1 cellular context compared by ENCODE assay signal in the genomic region with DNA sequence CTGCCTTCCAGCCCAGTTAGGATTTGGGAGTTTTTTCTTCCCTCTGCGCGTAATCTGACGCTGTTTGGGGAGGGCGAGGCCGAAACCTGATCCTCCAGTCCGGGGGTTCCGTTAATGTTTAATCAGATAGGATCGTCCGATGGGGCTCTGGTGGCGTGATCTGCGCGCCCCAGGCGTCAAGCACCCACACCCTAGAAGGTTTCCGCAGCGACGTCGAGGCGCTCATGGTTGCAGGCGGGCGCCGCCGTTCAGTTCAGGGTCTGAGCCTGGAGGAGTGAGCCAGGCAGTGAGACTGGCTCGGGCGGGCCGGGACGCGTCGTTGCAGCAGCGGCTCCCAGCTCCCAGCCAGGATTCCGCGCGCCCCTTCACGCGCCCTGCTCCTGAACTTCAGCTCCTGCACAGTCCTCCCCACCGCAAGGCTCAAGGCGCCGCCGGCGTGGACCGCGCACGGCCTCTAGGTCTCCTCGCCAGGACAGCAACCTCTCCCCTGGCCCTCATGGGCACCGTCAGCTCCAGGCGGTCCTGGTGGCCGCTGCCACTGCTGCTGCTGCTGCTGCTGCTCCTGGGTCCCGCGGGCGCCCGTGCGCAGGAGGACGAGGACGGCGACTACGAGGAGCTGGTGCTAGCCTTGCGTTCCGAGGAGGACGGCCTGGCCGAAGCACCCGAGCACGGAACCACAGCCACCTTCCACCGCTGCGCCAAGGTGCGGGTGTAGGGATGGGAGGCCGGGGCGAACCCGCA.
TF ChIP-seq lines count a peak whose summit lies in the region.

Gene PCSK9 (plus strand): TSS at position 207 of the 741 bp plus-strand sequence. CDS start 290 bp downstream, at position 497.

TF ChIP-seq in K562, 482 proteins besides CTCF, POLR2A, EP300 and RAD21 (continued from another document):
- TF ChIP-seq BRF2 (IDR thresholded peaks at IDR 0.05; ENCODE audit: borderline replicate concordance, insufficient read depth, insufficient read length) (no peak), SPI1 (IDR thresholded peaks at IDR 0.05; ENCODE audit: borderline replicate concordance, low read depth, low read length) (no peak; the same call in 1 of the 2 replicates), RBFOX2 (IDR thresholded peaks at IDR 0.05; ENCODE audit: low read depth, low read length) (peak; percentile 82), ZNF76 (CRISPR knock-in tag; IDR thresholded peaks at IDR 0.05; ENCODE audit: borderline replicate concordance) (0 out of 2 replicates have a peak, but pooled peaks have one; percentile 18), MAFK (IDR thresholded peaks at IDR 0.05; ENCODE audit: low read length) (no peak), POLR2H (tag; IDR thresholded peaks at IDR 0.05; ENCODE audit: low read depth) (no peak), EHMT2 (IDR thresholded peaks at IDR 0.05) (no peak), CREB3 (tag; conservative IDR thresholded peaks at IDR 0.05; ENCODE audit: low read depth) (no peak), ZFX (CRISPR knock-in tag; IDR thresholded peaks at IDR 0.05) (peak; percentile 62), CXXC5 (CRISPR knock-in tag; IDR thresholded peaks at IDR 0.05) (peak; percentile 91), ZNF253 (CRISPR knock-in tag; conservative IDR thresholded peaks at IDR 0.05) (no peak), POLR2B (IDR thresholded peaks at IDR 0.05; ENCODE audit: low read depth, partially characterized antibody) (peak; percentile 46), ARID1B (IDR thresholded peaks at IDR 0.05) (peak; percentile 43), BCOR (IDR thresholded peaks at IDR 0.05) (peak; percentile 13; the same call in 1 of the 2 replicates), POLR2G (IDR thresholded peaks at IDR 0.05; ENCODE audit: low read depth, low read length) (peak; percentile 85), HCFC1 (IDR thresholded peaks at IDR 0.05; ENCODE audit: low read depth, low read length) (0 out of 2 replicates have a peak, but pooled peaks have one; percentile 27), TEAD1 (CRISPR knock-in tag; IDR thresholded peaks at IDR 0.05) (0 out of 4 replicates have a peak, but pooled peaks of 1 of the 2 experiments have one; percentile 18), HNRNPH1 (optimal IDR thresholded peaks at IDR 0.05; ENCODE audit: low read depth, low read length) (no peak), KLF1 (tag; IDR thresholded peaks at IDR 0.05) (no peak), TOE1 (IDR thresholded peaks at IDR 0.05; ENCODE audit: borderline replicate concordance) (0 out of 2 replicates have a peak, but pooled peaks have one; percentile 40), TOE1 (CRISPR knock-in tag; IDR thresholded peaks at IDR 0.05; ENCODE audit: borderline replicate concordance, low read depth) (0 out of 2 replicates have a peak, but pooled peaks have one; percentile 19), GABPA (tag; conservative IDR thresholded peaks at IDR 0.05; ENCODE audit: low read depth) (no peak), TBP (optimal IDR thresholded peaks at IDR 0.05; ENCODE audit: low read depth, low read length) (peak; percentile 78), AFF1 (IDR thresholded peaks at IDR 0.05; ENCODE audit: low read depth in 1 of 2, partially characterized antibody in 2 of 2) (peak in 1 of 2 experiments; percentile 30), ZNF384 (IDR thresholded peaks at IDR 0.05; ENCODE audit: low read depth, low read length) (peak; percentile 46; the same call in 1 of the 2 replicates), AFF4 (CRISPR knock-in tag; IDR thresholded peaks at IDR 0.05) (no peak), TCF3 (CRISPR knock-in tag; IDR thresholded peaks at IDR 0.05) (peak; percentile 16; the same call in 1 of the 2 replicates), GABPB1 (CRISPR knock-in tag; IDR thresholded peaks at IDR 0.05) (peak; percentile 28; the same call in 1 of the 2 replicates), CBX2 (IDR thresholded peaks at IDR 0.05; ENCODE audit: insufficient read depth, low read length, poor library complexity, severe bottlenecking) (no peak), ETV6 (IDR thresholded peaks at IDR 0.05; ENCODE audit: borderline replicate concordance in 1 of 2, low read depth in 2 of 2, low read length in 1 of 2) (no peak; a peak in 1 of 4 replicates), ETV6 (CRISPR knock-in tag; IDR thresholded peaks at IDR 0.05; ENCODE audit: borderline replicate concordance) (no peak), ARID3B (CRISPR knock-in tag; IDR thresholded peaks at IDR 0.05; ENCODE audit: borderline replicate concordance) (no peak)
